ENCODE assay signal across 8 cellular contexts in genomic region chr17:8222380-8222629, GRCh38. TPM values are rescaled to one million over a fixed set of nuclear protein-coding genes. Genes with fewer than 3 reads are reported as not detected.
DNase-seq lines count a peak whose midpoint lies in the region; ATAC-seq and TF ChIP-seq lines count a peak whose summit lies in the region.

No MANE protein-coding gene starts in this region.

- POLR2A ChIA-PET in AG04450 (lab: Yijun Ruan, JAX) = interaction anchor here (0.9 to 4.4 kb wide), 11 partner anchors 12 to 103 kb away, joined by 3 to 25 read pairs (median 6); partner anchors contain the start of genes AURKB, CTC1, PFAS and RANGRF

- no peak for DNase-seq in AG04450 (ENCODE audit: low read depth, low spot score)
- no peak for DNase-seq in lower lobe of right lung
- no peak for DNase-seq in uterus
- DNase-seq in KG1 (lab: John Stamatoyannopoulos, UW) = no peak

- H3K36me3 ChIP-seq in lower lobe of right lung (peaks cover 2% of the 10 kb centered on the region), uterus (no peaks in the 10 kb centered on the region)

- peak in 1 of 2 donors; percentile 1 for TF ChIP-seq POLR2A in uterus (IDR thresholded peaks at IDR 0.05)

- TF ChIP-seq CTCF in AG04450 (IDR thresholded peaks at IDR 0.05; ENCODE audit: low read depth, low read length) (no peak), lower lobe of right lung (IDR thresholded peaks at IDR 0.05) (no peak), uterus (IDR thresholded peaks at IDR 0.05) (no peak)

- H3K27ac ChIP-seq in AG04450 (ENCODE audit: low read depth, low read length) (peak overlapping the region; percentile 92), angular gyrus (ENCODE audit: low read depth, low read length) (peak overlapping the region; percentile 99), lower lobe of right lung (peak overlapping the region; percentile 99), uterus (peak overlapping the region; percentile 98 to 99)

- H3K9me3 ChIP-seq in AG04450 (ENCODE audit: control insufficient read depth, insufficient read depth, low read length) (no peaks in the 10 kb centered on the region; the same call in 1 of the 2 replicates), lower lobe of right lung (no peaks in the 10 kb centered on the region), uterus (no peaks in the 10 kb centered on the region)

- H3K4me1 ChIP-seq in lower lobe of right lung = peaks cover 26% of the 10 kb centered on the region
- H3K4me1 ChIP-seq in uterus = peaks cover 0 to 9% of the 10 kb centered on the region in 2 donors

- no peaks in the 10 kb centered on the region for H3K27me3 ChIP-seq in AG04450 (ENCODE audit: control insufficient read depth, insufficient read depth, low read length)
- H3K27me3 ChIP-seq in lower lobe of right lung (ENCODE audit: low read depth) = no peaks in the 10 kb centered on the region
- H3K27me3 ChIP-seq in uterus = no peaks in the 10 kb centered on the region

- peak overlapping the region; percentile 87 for H3K4me3 ChIP-seq in AG04450 (ENCODE audit: low read depth, low read length)
- peak overlapping the region; percentile 60 for H3K4me3 ChIP-seq in lower lobe of right lung
- H3K4me3 ChIP-seq in uterus = peak overlapping the region; percentile 63 to 76

- CTCF ChIA-PET in AG04450 (lab: Charles Lee) = interaction anchor here (1.3 to 3.6 kb wide), 4 partner anchors 78 to 103 kb away, joined by 3 to 15 read pairs (median 8); partner anchors contain the start of genes ALOXE3 and HES7

- intact Hi-C loops in lower lobe of right lung (cut with DNase I) (no loop called here), uterus (cut with DNase I; ENCODE audit: low total_unique reads) (loop anchor here (5.0 kb wide), 1 partner anchor 35 kb away; no protein-coding TSS in a partner anchor)

- peak; percentile 31 for ATAC-seq in GM19035 (IDR thresholded peaks at IDR 0.05; ENCODE audit: unreplicated experiment)
- peak; percentile 15 for ATAC-seq in HG03457 (IDR thresholded peaks at IDR 0.05; ENCODE audit: unreplicated experiment)
- no peak for ATAC-seq in lower lobe of right lung
- no peak for ATAC-seq in activated CD4-positive, CD25-positive, alpha-beta regulatory T cell treated with anti-CD3 and anti-CD28 coated beads, Interleukin-2, amount 50 U/mL, for 24 hours

RNA-seq across cellular contexts. Expression of gene AURKB, which starts 11.9 kb away (rescaled TPM):
- polyA plus RNA-seq in AG04450 (2011; rRNA removed) = 5.9 and 7.7 TPM in 2 replicates
- polyA minus RNA-seq in AG04450 (2011; rRNA and poly(A)+ RNA removed) = 8.6 and 12.1 TPM in 2 replicates
- total RNA-seq in lower lobe of right lung (2.2 TPM), uterus (10 to 100 TPM in 1 of 4 donors, not detected in 3; 12.8 TPM)

RNA-seq across cellular contexts. Expression of gene CTC1, which starts 25.6 kb away (rescaled TPM):
- 6.1 and 7.3 TPM in 2 replicates for polyA plus RNA-seq in AG04450 (2011; rRNA removed)
- 12.2 and 17.3 TPM in 2 replicates for polyA minus RNA-seq in AG04450 (2011; rRNA and poly(A)+ RNA removed)
- total RNA-seq in lower lobe of right lung (57.8 TPM), uterus (10 to 100 TPM in 3 of 4 donors, 1 to 10 TPM in 1; 8.2 to 83.0 (median 20.0) TPM)

RNA-seq across cellular contexts. Expression of gene PFAS, which starts 26.8 kb away (rescaled TPM):
- 14.0 and 18.5 TPM in 2 replicates for polyA plus RNA-seq in AG04450 (2011; rRNA removed)
- 26.5 and 49.1 TPM in 2 replicates for polyA minus RNA-seq in AG04450 (2011; rRNA and poly(A)+ RNA removed)
- total RNA-seq in lower lobe of right lung (25.3 TPM), uterus (10 to 100 TPM; 13.6 to 54.0 (median 40.0) TPM)

RNA-seq across cellular contexts. Expression of gene BORCS6, which starts 32.3 kb away (rescaled TPM):
- polyA plus RNA-seq in AG04450 (2011; rRNA removed) = 2.3 and 2.7 TPM in 2 replicates
- polyA minus RNA-seq in AG04450 (2011; rRNA and poly(A)+ RNA removed) = 2.6 and 3.0 TPM in 2 replicates
- total RNA-seq in lower lobe of right lung (7.7 TPM), uterus (1 to 10 TPM in 3 of 4 donors, under 1 TPM in 1; under 0.01 to 9.0 (median 6.1) TPM)

RNA-seq across cellular contexts. Expression of gene TMEM107, which starts 46.1 kb away (rescaled TPM):
- 8.7 and 9.6 TPM in 2 replicates for polyA plus RNA-seq in AG04450 (2011; rRNA removed)
- 68.2 and 152 TPM in 2 replicates for polyA minus RNA-seq in AG04450 (2011; rRNA and poly(A)+ RNA removed)
- total RNA-seq in lower lobe of right lung (12.9 TPM), uterus (10 to 100 TPM in 3 of 4 donors, under 1 TPM in 1; 0.77 to 42.6 (median 25.1) TPM)

Comparison
In these comparisons a context has a peak if more than half of its experiments do, and no peak if none do; other contexts are left out.
1. ATAC-seq: peak in GM19035 (single experiment) and HG03457 (single experiment); none in lower lobe of right lung (0 of 2) and activated CD4-positive, CD25-positive, alpha-beta regulatory T cell treated with anti-CD3 and anti-CD28 coated beads, Interleukin-2, amount 50 U/mL, for 24 hours (0 of 2).
2. Peak in every context shown above with its lines, with median percentiles within 50 percentile points of each other: H3K27ac ChIP-seq and H3K4me3 ChIP-seq.